Comparison of ENCODE assay signal across 8 cellular contexts in genomic region chr19:13505761-13506549, GRCh38. TPM values are rescaled to one million over a fixed set of nuclear protein-coding genes. Genes with fewer than 3 reads are reported as not detected.
DNase-seq lines count a peak whose midpoint lies in the region; ATAC-seq, FAIRE-seq and TF ChIP-seq lines count a peak whose summit lies in the region.

Gene CACNA1A, minus strand, starts transcription at chr19:13506479. Its CDS starts 255 bp downstream, at chr19:13506224.

- DNase-seq in esophagus squamous epithelium (lab: John Stamatoyannopoulos, UW) (no peak), psoas muscle (no peak), NCI-H187 (lab: John Stamatoyannopoulos, UW) (no peak), H54 (ENCODE audit: insufficient read length, low spot score) (no peak), DMS79 treated with DMSO at 0.1 percent for 48 hours (lab: John Stamatoyannopoulos, UW) (no peak)

- FAIRE-seq in H54 (lab: Jason Lieb, UNC), result no peak

- H3K27me3 ChIP-seq in BLaER1 (peaks cover 66% of the 10 kb centered on the region), esophagus squamous epithelium (peaks cover 6 to 99% (median 7%) of the 10 kb centered on the region in 4 donors), psoas muscle (ENCODE audit: insufficient read depth in 3 of 3, low read length in 2 of 3) (peaks cover 4 to 49% (median 20%) of the 10 kb centered on the region in 3 donors)

- no peak within 1 kb of the TSS for H3K27ac ChIP-seq in BLaER1
- H3K27ac ChIP-seq in esophagus squamous epithelium, result no peak within 1 kb of the TSS
- H3K27ac ChIP-seq in psoas muscle, result no peak within 1 kb of the TSS

- TF ChIP-seq POLR2A in esophagus squamous epithelium (IDR thresholded peaks at IDR 0.05) (no peak), H54 (IDR thresholded peaks at IDR 0.05; ENCODE audit: low read depth, low read length) (no peak)

- H3K4me2 ChIP-seq in BLaER1, result peak within 1 kb of the TSS; percentile 61

- ATAC-seq in SK-N-SH treated with all-trans-retinoic acid at 6 μM for 48 hours (peak; percentile 77), psoas muscle (no peak), HG02840 (IDR thresholded peaks at IDR 0.05; ENCODE audit: low FRiP score, unreplicated experiment) (no peak)

- H3K36me3 ChIP-seq in BLaER1, result no peaks in the 10 kb centered on the region
- H3K36me3 ChIP-seq in esophagus squamous epithelium, result no peaks in the 10 kb centered on the region
- no peaks in the 10 kb centered on the region for H3K36me3 ChIP-seq in psoas muscle (ENCODE audit: insufficient read depth in 1 of 2, low read depth in 1 of 2)

- H3K4me1 ChIP-seq in BLaER1 (peaks cover 17% of the 10 kb centered on the region), esophagus squamous epithelium (peaks cover 0 to 12% (median 8%) of the 10 kb centered on the region in 3 donors), psoas muscle (no peaks in the 10 kb centered on the region)

- H3K9me3 ChIP-seq in BLaER1 (no peaks in the 10 kb centered on the region), esophagus squamous epithelium (no peaks in the 10 kb centered on the region), psoas muscle (no peaks in the 10 kb centered on the region)

- H3K4me3 ChIP-seq in BLaER1 (peak within 1 kb of the TSS; percentile 66), esophagus squamous epithelium (peak within 1 kb of the TSS in 3 of 4 donors; percentile 4 to 54 (median 35)), psoas muscle (peak within 1 kb of the TSS; percentile 48)

- intact Hi-C loops in esophagus squamous epithelium (cut with DNase I) (no loop called here), psoas muscle (cut with DNase I) (no loop called here)

- peak within 1 kb of the TSS; percentile 34; the same call in 1 of the 2 replicates for H3K9ac ChIP-seq in BLaER1

- no peaks in the 10 kb centered on the region for H4K20me1 ChIP-seq in BLaER1

- 0% methylated on average over 6 of the region's 76 CpGs; no CpG with 5 or more reads in 1 of the 2 donors for WGBS in esophagus squamous epithelium, 2 donors
- WGBS in psoas muscle, 3 donors, result 0 to 2% (median 1%) methylated on average over 50 to 76 of the region's 76 CpGs

- TF ChIP-seq CTCF in esophagus squamous epithelium (IDR thresholded peaks at IDR 0.05) (no peak), psoas muscle (IDR thresholded peaks at IDR 0.05) (no peak)

TF ChIP-seq in SK-N-SH treated with all-trans-retinoic acid at 6 μM for 48 hours, 23 proteins besides CTCF, POLR2A, EP300 and RAD21:
- no peak for TF ChIP-seq ZNF565 (CRISPR knock-in tag; conservative IDR thresholded peaks at IDR 0.05; ENCODE audit: low read depth)
- no peak for TF ChIP-seq ESRRG (CRISPR knock-in tag; IDR thresholded peaks at IDR 0.05)
- no peak for TF ChIP-seq ZC3H10 (CRISPR knock-in tag; IDR thresholded peaks at IDR 0.05)
- no peak for TF ChIP-seq ZNF8 (CRISPR knock-in tag; IDR thresholded peaks at IDR 0.05)
- no peak for TF ChIP-seq TSHZ2 (CRISPR knock-in tag; IDR thresholded peaks at IDR 0.05)
- TF ChIP-seq PATZ1 (CRISPR knock-in tag; IDR thresholded peaks at IDR 0.05; ENCODE audit: borderline replicate concordance), result no peak
- TF ChIP-seq BACH2 (CRISPR knock-in tag; IDR thresholded peaks at IDR 0.05; ENCODE audit: borderline replicate concordance), result no peak
- no peak for TF ChIP-seq GLIS3 (CRISPR knock-in tag; IDR thresholded peaks at IDR 0.05)
- no peak for TF ChIP-seq POU6F1 (CRISPR knock-in tag; IDR thresholded peaks at IDR 0.05; ENCODE audit: borderline replicate concordance, low read depth)
- no peak for TF ChIP-seq TCF4 (CRISPR knock-in tag; IDR thresholded peaks at IDR 0.05; ENCODE audit: borderline replicate concordance)
- no peak for TF ChIP-seq CSRNP3 (CRISPR knock-in tag; IDR thresholded peaks at IDR 0.05)
- TF ChIP-seq OSR1 (CRISPR knock-in tag; IDR thresholded peaks at IDR 0.05), result no peak
- no peak for TF ChIP-seq ZFP30 (CRISPR knock-in tag; IDR thresholded peaks at IDR 0.05)
- TF ChIP-seq RARB (CRISPR knock-in tag; IDR thresholded peaks at IDR 0.05), result no peak
- TF ChIP-seq CREB5 (CRISPR knock-in tag; IDR thresholded peaks at IDR 0.05; ENCODE audit: low read depth), result no peak

RNA-seq across cellular contexts. Expression of gene CACNA1A, which starts in this region (rescaled TPM):
- total RNA-seq in esophagus squamous epithelium, result 1 to 10 TPM in 1 of 4 donors, not detected in 3; 1.1 TPM
- under 1 TPM; 0.32 to 0.60 (median 0.46) TPM for total RNA-seq in psoas muscle
- polyA plus RNA-seq in psoas muscle, result under 1 TPM; 0.14 to 0.36 (median 0.31) TPM
